In the genomic region with DNA sequence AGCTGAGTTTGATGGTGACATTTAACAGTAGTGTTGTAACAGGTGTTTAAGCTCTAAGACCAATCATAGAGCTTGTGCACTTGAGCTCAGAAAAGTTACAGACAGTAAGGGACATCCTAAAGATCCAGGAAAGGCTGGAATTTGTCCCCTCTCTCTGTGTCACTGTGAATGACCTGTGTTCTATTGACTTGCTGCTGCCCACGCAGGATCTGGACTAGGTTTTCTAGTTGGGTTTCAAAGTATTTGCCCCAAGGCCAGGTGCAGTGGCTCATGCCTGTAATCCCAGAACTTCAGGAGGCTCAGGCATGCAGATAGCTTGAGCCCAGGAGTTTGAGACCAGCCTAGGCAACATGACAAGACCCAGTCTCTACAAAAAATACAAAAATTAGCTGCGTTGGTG, we compare ENCODE assay signal across 2 cellular contexts.
TF ChIP-seq lines count a peak whose summit lies in the region.

No MANE protein-coding gene starts in this region.

TF ChIP-seq in liver, 16 proteins besides CTCF, POLR2A, EP300 and RAD21 (continued from another document):
- TF ChIP-seq, protein P1, sequence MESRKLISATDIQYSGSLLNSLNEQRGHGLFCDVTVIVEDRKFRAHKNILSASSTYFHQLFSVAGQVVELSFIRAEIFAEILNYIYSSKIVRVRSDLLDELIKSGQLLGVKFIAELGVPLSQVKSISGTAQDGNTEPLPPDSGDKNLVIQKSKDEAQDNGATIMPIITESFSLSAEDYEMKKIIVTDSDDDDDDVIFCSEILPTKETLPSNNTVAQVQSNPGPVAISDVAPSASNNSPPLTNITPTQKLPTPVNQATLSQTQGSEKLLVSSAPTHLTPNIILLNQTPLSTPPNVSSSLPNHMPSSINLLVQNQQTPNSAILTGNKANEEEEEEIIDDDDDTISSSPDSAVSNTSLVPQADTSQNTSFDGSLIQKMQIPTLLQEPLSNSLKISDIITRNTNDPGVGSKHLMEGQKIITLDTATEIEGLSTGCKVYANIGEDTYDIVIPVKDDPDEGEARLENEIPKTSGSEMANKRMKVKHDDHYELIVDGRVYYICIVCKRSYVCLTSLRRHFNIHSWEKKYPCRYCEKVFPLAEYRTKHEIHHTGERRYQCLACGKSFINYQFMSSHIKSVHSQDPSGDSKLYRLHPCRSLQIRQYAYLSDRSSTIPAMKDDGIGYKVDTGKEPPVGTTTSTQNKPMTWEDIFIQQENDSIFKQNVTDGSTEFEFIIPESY (IDR thresholded peaks at IDR 0.05), result no peak
- TF ChIP-seq, protein P2, sequence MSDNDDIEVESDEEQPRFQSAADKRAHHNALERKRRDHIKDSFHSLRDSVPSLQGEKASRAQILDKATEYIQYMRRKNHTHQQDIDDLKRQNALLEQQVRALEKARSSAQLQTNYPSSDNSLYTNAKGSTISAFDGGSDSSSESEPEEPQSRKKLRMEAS (IDR thresholded peaks at IDR 0.05), result no peak
- peak; percentile 87 to 95 for TF ChIP-seq EGR1 (IDR thresholded peaks at IDR 0.05; ENCODE audit: low read depth in 2 of 2)
- peak; percentile 26 for TF ChIP-seq HNF4G (IDR thresholded peaks at IDR 0.05)
- TF ChIP-seq YY1 (IDR thresholded peaks at IDR 0.05), result peak; percentile 64
- peak; percentile 87 to 94 for TF ChIP-seq HNF4A (conservative IDR thresholded peaks at IDR 0.05)
- no peak for TF ChIP-seq TAF1 (conservative IDR thresholded peaks at IDR 0.05)
- TF ChIP-seq NR2F2 (IDR thresholded peaks at IDR 0.05), result no peak
- peak; percentile 84 for TF ChIP-seq SP1 (IDR thresholded peaks at IDR 0.05)
- peak in 1 of 2 donors; percentile 68 for TF ChIP-seq JUND (IDR thresholded peaks at IDR 0.05)
- peak; percentile 59 for TF ChIP-seq FOXA1 (IDR thresholded peaks at IDR 0.05)
- TF ChIP-seq, protein P3, sequence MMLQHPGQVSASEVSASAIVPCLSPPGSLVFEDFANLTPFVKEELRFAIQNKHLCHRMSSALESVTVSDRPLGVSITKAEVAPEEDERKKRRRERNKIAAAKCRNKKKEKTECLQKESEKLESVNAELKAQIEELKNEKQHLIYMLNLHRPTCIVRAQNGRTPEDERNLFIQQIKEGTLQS (IDR thresholded peaks at IDR 0.05), result no peak
- TF ChIP-seq, protein P4, sequence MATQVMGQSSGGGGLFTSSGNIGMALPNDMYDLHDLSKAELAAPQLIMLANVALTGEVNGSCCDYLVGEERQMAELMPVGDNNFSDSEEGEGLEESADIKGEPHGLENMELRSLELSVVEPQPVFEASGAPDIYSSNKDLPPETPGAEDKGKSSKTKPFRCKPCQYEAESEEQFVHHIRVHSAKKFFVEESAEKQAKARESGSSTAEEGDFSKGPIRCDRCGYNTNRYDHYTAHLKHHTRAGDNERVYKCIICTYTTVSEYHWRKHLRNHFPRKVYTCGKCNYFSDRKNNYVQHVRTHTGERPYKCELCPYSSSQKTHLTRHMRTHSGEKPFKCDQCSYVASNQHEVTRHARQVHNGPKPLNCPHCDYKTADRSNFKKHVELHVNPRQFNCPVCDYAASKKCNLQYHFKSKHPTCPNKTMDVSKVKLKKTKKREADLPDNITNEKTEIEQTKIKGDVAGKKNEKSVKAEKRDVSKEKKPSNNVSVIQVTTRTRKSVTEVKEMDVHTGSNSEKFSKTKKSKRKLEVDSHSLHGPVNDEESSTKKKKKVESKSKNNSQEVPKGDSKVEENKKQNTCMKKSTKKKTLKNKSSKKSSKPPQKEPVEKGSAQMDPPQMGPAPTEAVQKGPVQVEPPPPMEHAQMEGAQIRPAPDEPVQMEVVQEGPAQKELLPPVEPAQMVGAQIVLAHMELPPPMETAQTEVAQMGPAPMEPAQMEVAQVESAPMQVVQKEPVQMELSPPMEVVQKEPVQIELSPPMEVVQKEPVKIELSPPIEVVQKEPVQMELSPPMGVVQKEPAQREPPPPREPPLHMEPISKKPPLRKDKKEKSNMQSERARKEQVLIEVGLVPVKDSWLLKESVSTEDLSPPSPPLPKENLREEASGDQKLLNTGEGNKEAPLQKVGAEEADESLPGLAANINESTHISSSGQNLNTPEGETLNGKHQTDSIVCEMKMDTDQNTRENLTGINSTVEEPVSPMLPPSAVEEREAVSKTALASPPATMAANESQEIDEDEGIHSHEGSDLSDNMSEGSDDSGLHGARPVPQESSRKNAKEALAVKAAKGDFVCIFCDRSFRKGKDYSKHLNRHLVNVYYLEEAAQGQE (IDR thresholded peaks at IDR 0.05), result no peak
- TF ChIP-seq RXRA (IDR thresholded peaks at IDR 0.05), result peak; percentile 94 to 98
- no peak for TF ChIP-seq GABPA (IDR thresholded peaks at IDR 0.05 in 1 of 2, conservative IDR thresholded peaks at IDR 0.05 in 1 of 2)

TF ChIP-seq in HepG2, 621 proteins besides CTCF, POLR2A, EP300 and RAD21 (continued from another document):
- TF ChIP-seq NAIF1 (CRISPR knock-in tag; IDR thresholded peaks at IDR 0.05; ENCODE audit: borderline replicate concordance), result no peak
- TF ChIP-seq, protein P5, sequence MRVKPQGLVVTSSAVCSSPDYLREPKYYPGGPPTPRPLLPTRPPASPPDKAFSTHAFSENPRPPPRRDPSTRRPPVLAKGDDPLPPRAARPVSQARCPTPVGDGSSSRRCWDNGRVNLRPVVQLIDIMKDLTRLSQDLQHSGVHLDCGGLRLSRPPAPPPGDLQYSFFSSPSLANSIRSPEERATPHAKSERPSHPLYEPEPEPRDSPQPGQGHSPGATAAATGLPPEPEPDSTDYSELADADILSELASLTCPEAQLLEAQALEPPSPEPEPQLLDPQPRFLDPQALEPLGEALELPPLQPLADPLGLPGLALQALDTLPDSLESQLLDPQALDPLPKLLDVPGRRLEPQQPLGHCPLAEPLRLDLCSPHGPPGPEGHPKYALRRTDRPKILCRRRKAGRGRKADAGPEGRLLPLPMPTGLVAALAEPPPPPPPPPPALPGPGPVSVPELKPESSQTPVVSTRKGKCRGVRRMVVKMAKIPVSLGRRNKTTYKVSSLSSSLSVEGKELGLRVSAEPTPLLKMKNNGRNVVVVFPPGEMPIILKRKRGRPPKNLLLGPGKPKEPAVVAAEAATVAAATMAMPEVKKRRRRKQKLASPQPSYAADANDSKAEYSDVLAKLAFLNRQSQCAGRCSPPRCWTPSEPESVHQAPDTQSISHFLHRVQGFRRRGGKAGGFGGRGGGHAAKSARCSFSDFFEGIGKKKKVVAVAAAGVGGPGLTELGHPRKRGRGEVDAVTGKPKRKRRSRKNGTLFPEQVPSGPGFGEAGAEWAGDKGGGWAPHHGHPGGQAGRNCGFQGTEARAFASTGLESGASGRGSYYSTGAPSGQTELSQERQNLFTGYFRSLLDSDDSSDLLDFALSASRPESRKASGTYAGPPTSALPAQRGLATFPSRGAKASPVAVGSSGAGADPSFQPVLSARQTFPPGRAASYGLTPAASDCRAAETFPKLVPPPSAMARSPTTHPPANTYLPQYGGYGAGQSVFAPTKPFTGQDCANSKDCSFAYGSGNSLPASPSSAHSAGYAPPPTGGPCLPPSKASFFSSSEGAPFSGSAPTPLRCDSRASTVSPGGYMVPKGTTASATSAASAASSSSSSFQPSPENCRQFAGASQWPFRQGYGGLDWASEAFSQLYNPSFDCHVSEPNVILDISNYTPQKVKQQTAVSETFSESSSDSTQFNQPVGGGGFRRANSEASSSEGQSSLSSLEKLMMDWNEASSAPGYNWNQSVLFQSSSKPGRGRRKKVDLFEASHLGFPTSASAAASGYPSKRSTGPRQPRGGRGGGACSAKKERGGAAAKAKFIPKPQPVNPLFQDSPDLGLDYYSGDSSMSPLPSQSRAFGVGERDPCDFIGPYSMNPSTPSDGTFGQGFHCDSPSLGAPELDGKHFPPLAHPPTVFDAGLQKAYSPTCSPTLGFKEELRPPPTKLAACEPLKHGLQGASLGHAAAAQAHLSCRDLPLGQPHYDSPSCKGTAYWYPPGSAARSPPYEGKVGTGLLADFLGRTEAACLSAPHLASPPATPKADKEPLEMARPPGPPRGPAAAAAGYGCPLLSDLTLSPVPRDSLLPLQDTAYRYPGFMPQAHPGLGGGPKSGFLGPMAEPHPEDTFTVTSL (CRISPR knock-in tag; IDR thresholded peaks at IDR 0.05; ENCODE audit: borderline replicate concordance), result no peak
- TF ChIP-seq FOSL2 (CRISPR knock-in tag; IDR thresholded peaks at IDR 0.05), result no peak
- TF ChIP-seq, protein P6, sequence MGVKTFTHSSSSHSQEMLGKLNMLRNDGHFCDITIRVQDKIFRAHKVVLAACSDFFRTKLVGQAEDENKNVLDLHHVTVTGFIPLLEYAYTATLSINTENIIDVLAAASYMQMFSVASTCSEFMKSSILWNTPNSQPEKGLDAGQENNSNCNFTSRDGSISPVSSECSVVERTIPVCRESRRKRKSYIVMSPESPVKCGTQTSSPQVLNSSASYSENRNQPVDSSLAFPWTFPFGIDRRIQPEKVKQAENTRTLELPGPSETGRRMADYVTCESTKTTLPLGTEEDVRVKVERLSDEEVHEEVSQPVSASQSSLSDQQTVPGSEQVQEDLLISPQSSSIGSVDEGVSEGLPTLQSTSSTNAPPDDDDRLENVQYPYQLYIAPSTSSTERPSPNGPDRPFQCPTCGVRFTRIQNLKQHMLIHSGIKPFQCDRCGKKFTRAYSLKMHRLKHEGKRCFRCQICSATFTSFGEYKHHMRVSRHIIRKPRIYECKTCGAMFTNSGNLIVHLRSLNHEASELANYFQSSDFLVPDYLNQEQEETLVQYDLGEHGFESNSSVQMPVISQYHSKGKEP (CRISPR knock-in tag; IDR thresholded peaks at IDR 0.05), result no peak
- TF ChIP-seq ZMYM3 (CRISPR knock-in tag; IDR thresholded peaks at IDR 0.05), result no peak
- TF ChIP-seq ZNF614 (CRISPR knock-in tag; IDR thresholded peaks at IDR 0.05; ENCODE audit: borderline replicate concordance), result no peak
